In the genomic region with DNA sequence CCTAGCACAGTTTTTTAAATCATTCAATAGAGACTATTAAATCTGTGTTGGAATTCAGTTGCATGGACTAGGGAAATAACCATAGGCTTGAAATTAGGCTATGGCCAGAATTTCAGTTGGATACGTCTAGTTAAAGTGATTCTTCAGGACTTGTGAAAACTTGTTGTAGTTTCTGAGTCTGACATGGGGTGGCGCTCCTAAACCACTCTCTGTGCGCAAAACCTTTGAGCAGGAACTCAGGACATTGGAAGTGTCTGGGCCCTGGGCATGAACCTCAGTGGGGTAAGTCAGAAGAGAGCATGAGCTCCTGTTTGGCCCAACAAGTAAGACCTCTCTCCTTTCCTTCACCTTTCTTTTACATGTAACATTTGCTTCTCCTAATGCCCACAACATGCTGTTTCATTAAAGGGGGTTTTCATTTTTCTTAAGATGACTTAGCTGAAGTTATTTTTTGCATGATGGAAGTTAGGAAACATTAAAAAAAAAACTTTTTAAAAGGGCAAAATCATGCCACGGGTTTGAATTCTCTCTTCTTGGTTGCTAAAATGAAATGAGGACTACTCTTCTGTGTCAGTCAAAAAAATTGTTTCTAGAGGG, we compare ENCODE assay signal across 9 cellular contexts. TPM values are rescaled to one million over a fixed set of nuclear protein-coding genes. Genes with fewer than 3 reads are reported as not detected.
DNase-seq lines count a peak whose midpoint lies in the region; ATAC-seq lines count a peak whose summit lies in the region.
"Had no signal": no experiment of that assay in that cellular context is flagged by ENCODE, and none has a peak within 500 bp of the region (broad histone marks: within the 10 kb centered on the region; RNA-seq: fewer than 3 reads in every experiment).

No MANE protein-coding gene starts in this region.

- no peaks in the 10 kb centered on the region for H3K9me3 Mint-ChIP-seq in stimulated activated naive CD8-positive, alpha-beta T cell treated with anti-CD3 and anti-CD28 coated beads, Interleukin-15, amount 100 ng/mL, for 72 hours

- no peaks in the 10 kb centered on the region for H3K4me1 Mint-ChIP-seq in stimulated activated naive CD8-positive, alpha-beta T cell treated with anti-CD3 and anti-CD28 coated beads, Interleukin-15, amount 100 ng/mL, for 72 hours

- no peaks in the 10 kb centered on the region for H3K4me1 ChIP-seq in HAP-1

- peak; percentile 33 for ATAC-seq in stimulated activated naive CD8-positive, alpha-beta T cell treated with anti-CD3 and anti-CD28 coated beads, Interleukin-15, amount 100 ng/mL, for 72 hours
- ATAC-seq in GM21786 (IDR thresholded peaks at IDR 0.05; ENCODE audit: unreplicated experiment) (no peak), GM19023 (IDR thresholded peaks at IDR 0.05; ENCODE audit: unreplicated experiment) (no peak)

- H3K9me3 ChIP-seq in HAP-1: no peaks in the 10 kb centered on the region

- in situ Hi-C loops in Caki2 (cut with HindIII; ENCODE audit: low pct_unique_long_range_greater_than_20kb, low sequenced_read_pairs): no loop called here
- in situ Hi-C loops in HAP-1 (cut with MboI; ENCODE audit: low sequenced_read_pairs): loop anchor here (10.0 kb wide), 1 partner anchor 297 kb away; no protein-coding TSS in a partner anchor

- peaks cover 7% of the 10 kb centered on the region; the same call in 1 of the 2 replicates for H3K27me3 ChIP-seq in HAP-1 (ENCODE audit: low read depth)

- DNase-seq in Caki2 (ENCODE audit: low read depth) (peak; percentile 44), HAP-1 (ENCODE audit: low spot score in 2 of 2) (peak; percentile 30 to 70), NCI-H69 (lab: John Stamatoyannopoulos, UW) (peak; percentile 87), astrocyte of the hippocampus (ENCODE audit: low read depth, low spot score) (peak; percentile 88), iPS-NIHi11 (ENCODE audit: low spot score) (peak; percentile 66)
- peak; percentile 21 for DNase-seq in stimulated activated naive CD8-positive, alpha-beta T cell treated with anti-CD3 and anti-CD28 coated beads, Interleukin-15, amount 100 ng/mL, for 72 hours

- no peak overlapping the region for H3K27ac Mint-ChIP-seq in stimulated activated naive CD8-positive, alpha-beta T cell treated with anti-CD3 and anti-CD28 coated beads, Interleukin-15, amount 100 ng/mL, for 72 hours

- no peaks in the 10 kb centered on the region for H3K36me3 ChIP-seq in HAP-1 (replicated peaks)

- no peak overlapping the region for H3K4me3 ChIP-seq in HAP-1

- no peak overlapping the region for H3K4me3 Mint-ChIP-seq in stimulated activated naive CD8-positive, alpha-beta T cell treated with anti-CD3 and anti-CD28 coated beads, Interleukin-15, amount 100 ng/mL, for 72 hours

- H3K27me3 Mint-ChIP-seq in stimulated activated naive CD8-positive, alpha-beta T cell treated with anti-CD3 and anti-CD28 coated beads, Interleukin-15, amount 100 ng/mL, for 72 hours: peaks cover 40% of the 10 kb centered on the region

RNA-seq across cellular contexts. Expression of gene CCDC190, which starts 17.1 kb away (rescaled TPM):
- not detected in 2 replicates for total RNA-seq in Caki2 (2014; rRNA removed; shearing (Covaris generic); ENCODE audit: low replicate concordance)
- total RNA-seq: T-helper 2 cell treated with Interferon-gamma antibody and Interleukin-4, amounts not matched to agents 100 ng/mL and 5 ng/mL, for 36 hours had no signal

Comparison
In these comparisons a context has a peak if more than half of its experiments do, and no peak if none do; other contexts are left out.
1. DNase-seq: peak in every context shown above with its lines; median percentile 88 in astrocyte of the hippocampus; 87 in NCI-H69; 66 in iPS-NIHi11; 50 in HAP-1; 44 in Caki2; 21 in stimulated activated naive CD8-positive, alpha-beta T cell treated with anti-CD3 and anti-CD28 coated beads, Interleukin-15, amount 100 ng/mL, for 72 hours.